ENCODE assay signal across 8 cellular contexts in genomic region chr4:77074961-77075855, GRCh38. TPM values are rescaled to one million over a fixed set of nuclear protein-coding genes. Genes with fewer than 3 reads are reported as not detected.
DNase-seq lines count a peak whose midpoint lies in the region; ATAC-seq lines count a peak whose summit lies in the region.

No MANE protein-coding gene starts in this region.

- H3K9me3 ChIP-seq in MG63: no peaks in the 10 kb centered on the region

- peaks cover 45% of the 10 kb centered on the region for H3K4me1 Mint-ChIP-seq in central memory CD8-positive, alpha-beta T cell

- peak overlapping the region; percentile 69 for H3K4me3 ChIP-seq in MG63

- DNase-seq in G401 (ENCODE audit: low spot score) (peak; percentile 48), H4 (ENCODE audit: low spot score) (peak; percentile 60), MG63 (peak; percentile 77), left colon (peak; percentile 76 to 80), foreskin melanocyte (no peak)
- peak; percentile 69 for DNase-seq in activated CD4-positive, CD25-positive, alpha-beta regulatory T cell treated with anti-CD3 and anti-CD28 coated beads, Interleukin-2, amount 50 U/mL, for 16 hours (ENCODE audit: low read depth, low spot score)
- peak; percentile 68 to 77 for DNase-seq in central memory CD8-positive, alpha-beta T cell (ENCODE audit: low spot score in 2 of 2)
- peak; percentile 78 for DNase-seq in stimulated activated CD4-positive, alpha-beta T cell treated with anti-CD3 and anti-CD28 coated beads, Interleukin-1b, Interleukin-23, amount 100 ng/mL, for 48 hours

- intact Hi-C loops in left colon (cut with DNase I, micrococcal nuclease): no loop called here

- ATAC-seq in central memory CD8-positive, alpha-beta T cell (replicated peaks; ENCODE audit: extremely low read depth, poor library complexity, severe bottlenecking): peak; percentile 70
- ATAC-seq in left colon: peak; percentile 58

- no peak overlapping the region for H3K4me3 Mint-ChIP-seq in central memory CD8-positive, alpha-beta T cell

- no peaks in the 10 kb centered on the region for H3K9me3 Mint-ChIP-seq in central memory CD8-positive, alpha-beta T cell

- no peak overlapping the region for H3K27ac Mint-ChIP-seq in central memory CD8-positive, alpha-beta T cell (ENCODE audit: low read depth)

- no peaks in the 10 kb centered on the region for H3K27me3 Mint-ChIP-seq in central memory CD8-positive, alpha-beta T cell

- peaks cover 13% of the 10 kb centered on the region for H3K36me3 Mint-ChIP-seq in central memory CD8-positive, alpha-beta T cell (ENCODE audit: insufficient read depth)

- no peaks in the 10 kb centered on the region for H3K27me3 ChIP-seq in MG63

- in situ Hi-C loops in G401 (cut with HindIII; ENCODE audit: low sequenced_read_pairs): no loop called here

- no peaks in the 10 kb centered on the region for H3K36me3 ChIP-seq in MG63

RNA-seq across cellular contexts. Expression of gene CCNI, which starts 0.6 kb away (rescaled TPM):
- 151 and 180 TPM in 2 replicates for total RNA-seq in G401 (2014; rRNA removed; shearing (Covaris generic))
- 108 and 133 TPM in 2 replicates for total RNA-seq in H4 (2014; rRNA removed; shearing (Covaris generic))
- 136 and 165 TPM in 2 replicates for total RNA-seq in MG63 (2014; rRNA removed; shearing (Covaris generic); ENCODE audit: low replicate concordance)
- total RNA-seq in left colon: 100 to 1,000 TPM; 182 to 227 TPM
